23 cellular contexts compared by ENCODE assay signal in the genomic region with DNA sequence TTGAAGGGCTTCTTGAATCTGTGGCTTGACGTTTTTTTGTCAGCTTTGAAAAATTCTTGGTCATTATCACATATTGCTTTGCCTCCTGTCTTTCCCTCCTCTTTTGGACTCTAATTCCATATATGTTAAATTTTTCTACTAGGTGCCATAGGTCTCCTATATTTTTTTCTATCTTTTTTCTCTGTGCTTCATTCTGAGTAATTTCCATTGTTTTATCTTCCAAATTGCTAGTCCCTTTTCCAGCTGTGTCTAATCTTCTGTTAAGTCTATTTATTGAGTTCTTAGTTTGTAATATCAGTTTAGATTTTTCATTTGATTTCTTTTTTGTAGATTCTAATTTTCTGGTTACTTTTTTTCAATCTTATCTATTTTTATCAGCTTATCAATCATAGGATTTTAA.
"Had no signal": no experiment of that assay in that cellular context is flagged by ENCODE, and none has a peak within 500 bp of the region (broad histone marks: within the 10 kb centered on the region; RNA-seq: fewer than 3 reads in every experiment).

No MANE protein-coding gene starts in this region.

- DNase-seq: activated CD4-positive, alpha-beta T cell treated with anti-CD3 and anti-CD28 coated beads for 1 hour; activated CD4-positive, alpha-beta T cell treated with anti-CD3 and anti-CD28 coated beads, Interleukin-2, amount 50 U/mL, for 4 hours; activated effector memory CD4-positive, alpha-beta T cell treated with Interleukin-2 at 50 U/mL for 16 hours; activated T-cell treated with anti-CD3 and anti-CD28 coated beads, Interleukin-2, amount 50 U/mL, for 1 hour; anterior cingulate cortex; caudate nucleus; dorsolateral prefrontal cortex; foreskin melanocyte; glutamatergic neuron; hippocampal formation; islet precursor cell; left colon; lower lobe of right lung; stimulated activated CD4-positive, alpha-beta T cell treated with anti-CD3 and anti-CD28 coated beads, Interleukin-12 subunit alpha, Interleukin-12 subunit beta, amount 100 ng/mL, for 4 hours; stimulated activated CD4-positive, alpha-beta T cell treated with anti-CD3 and anti-CD28 coated beads, Interleukin-1b, Interleukin-23, amount 100 ng/mL, for 48 hours; stimulated activated CD8-positive, alpha-beta memory T cell treated with anti-CD3 and anti-CD28 coated beads, Interleukin-4, amount 100 ng/mL, for 48 hours; stimulated activated naive CD4-positive, alpha-beta T cell treated with Interleukin-2 at 50 U/mL for 16 hours; T-helper 17 cell; thyroid gland; WERI-Rb-1 had no signal

- H3K27me3 ChIP-seq: dorsolateral prefrontal cortex, thyroid gland had no signal

- H3K27ac Mint-ChIP-seq: brain, progenitor cell of endocrine pancreas, T-helper 17 cell had no signal

- H3K27ac ChIP-seq: dorsolateral prefrontal cortex, epithelial cell of prostate, lower lobe of right lung, thyroid gland, WERI-Rb-1 had no signal

- H3K4me3 ChIP-seq: dorsolateral prefrontal cortex, lower lobe of right lung, thyroid gland had no signal

- H3K9me3 ChIP-seq: lower lobe of right lung, thyroid gland had no signal

- ATAC-seq: left colon, lower lobe of right lung, T-helper 17 cell had no signal

- H3K36me3 Mint-ChIP-seq: brain had no signal

- H3K27me3 Mint-ChIP-seq: T-helper 17 cell had no signal

- H3K36me3 ChIP-seq: lower lobe of right lung, thyroid gland, WERI-Rb-1 had no signal

- H3K4me3 Mint-ChIP-seq: brain, T-helper 17 cell had no signal
